In genomic region chr5:137078171-137078665, GRCh38 we compare ENCODE assay signal across 13 cellular contexts.
A peak's percentile ranks its signal among the peaks of the same experiment; 100 is the strongest.
DNase-seq lines count a peak whose midpoint lies in the region; ATAC-seq and TF ChIP-seq lines count a peak whose summit lies in the region.
"Had no signal": no experiment of that assay in that cellular context is flagged by ENCODE, and none has a peak within 500 bp of the region (broad histone marks: within the 10 kb centered on the region; RNA-seq: fewer than 3 reads in every experiment).

No MANE protein-coding gene starts in this region.

- CTCF ChIA-PET in HCT116 (lab: Charles Lee) (no interaction called here), OCI-LY7 (lab: Charles Lee; ENCODE audit: unreplicated experiment) (interaction anchor here (1.0 to 1.1 kb wide), 2 partner anchors 14 to 21 kb away, joined by 3 to 4 read pairs; no protein-coding TSS in a partner anchor)

- H3K27me3 ChIP-seq in HCT116 (ENCODE audit: insufficient read depth, low read length) (peaks cover 55% of the 10 kb centered on the region; the same call in 1 of the 2 replicates), foreskin keratinocyte (peaks cover 9% of the 10 kb centered on the region), Peyer's patch (no peaks in the 10 kb centered on the region)
- H3K27me3 ChIP-seq: esophagus muscularis mucosa had no signal

- H3K9me2 ChIP-seq in HCT116 (ENCODE audit: insufficient read depth) (no peaks in the 10 kb centered on the region), OCI-LY7 (ENCODE audit: insufficient read depth, low read length) (no peaks in the 10 kb centered on the region)

- H2AFZ ChIP-seq in HCT116 (ENCODE audit: low read depth, low read length, poor library complexity, severe bottlenecking) (no peak overlapping the region), OCI-LY7 (ENCODE audit: low read length) (peak overlapping the region; percentile 56; the same call in 1 of the 2 replicates)

- no peak for TF ChIP-seq RAD21 in HCT116 (IDR thresholded peaks at IDR 0.05; ENCODE audit: low read depth)

- intact Hi-C loops in HCT116 (cut with micrococcal nuclease): no loop called here
- intact Hi-C loops in OCI-LY7 (cut with micrococcal nuclease; ENCODE audit: unreplicated experiment): loop anchor here (5.0 to 10.0 kb wide), 3 partner anchors 273 to 913 kb away; partner anchors contain the start of gene HNRNPA0

- H3K27ac ChIP-seq in HCT116 (ENCODE audit: low read depth, low read length) (no peak overlapping the region), OCI-LY7 (ENCODE audit: low read depth, low read length, poor library complexity, severe bottlenecking) (peak overlapping the region; percentile 100), foreskin keratinocyte (no peak overlapping the region), Peyer's patch (no peak overlapping the region)
- H3K27ac ChIP-seq: esophagus muscularis mucosa, left lung had no signal

- H3K4me2 ChIP-seq in HCT116 (ENCODE audit: low read length) (peak overlapping the region; percentile 55), OCI-LY7 (ENCODE audit: low read length) (peak overlapping the region; percentile 33)

- H3K36me3 ChIP-seq in HCT116 (ENCODE audit: control insufficient read depth in 1 of 2, insufficient read depth in 2 of 2, low read length in 2 of 2) (no peaks in the 10 kb centered on the region), OCI-LY7 (ENCODE audit: insufficient read depth, low read length) (no peaks in the 10 kb centered on the region), Peyer's patch (no peaks in the 10 kb centered on the region)
- H3K36me3 ChIP-seq: esophagus muscularis mucosa, left lung had no signal

- TF ChIP-seq CTCF in HCT116 (IDR thresholded peaks at IDR 0.05 in 2 of 3, conservative IDR thresholded peaks at IDR 0.05 in 1 of 3; ENCODE audit: borderline replicate concordance in 1 of 3, insufficient read depth in 1 of 3, low read depth in 2 of 3, low read length in 2 of 3) (no peak), OCI-LY7 (conservative IDR thresholded peaks at IDR 0.05; ENCODE audit: low read length) (no peak), foreskin keratinocyte (conservative IDR thresholded peaks at IDR 0.05) (no peak), Peyer's patch (IDR thresholded peaks at IDR 0.05) (no peak)

- H3K4me3 ChIP-seq in HCT116 (replicated peaks in 1 of 2; ENCODE audit: low read depth in 1 of 2, low read length in 2 of 2) (no peak overlapping the region), OCI-LY7 (ENCODE audit: low read depth, low read length, poor library complexity, severe bottlenecking) (peak overlapping the region; percentile 34), Peyer's patch (no peak overlapping the region)
- H3K4me3 ChIP-seq: esophagus muscularis mucosa, left lung had no signal

- H4K20me1 ChIP-seq in HCT116 (ENCODE audit: insufficient read depth): no peaks in the 10 kb centered on the region
- H4K20me1 ChIP-seq in OCI-LY7 (ENCODE audit: insufficient read depth, low read length): no peaks in the 10 kb centered on the region

- H3K9ac ChIP-seq in HCT116 (ENCODE audit: low read length): no peak overlapping the region

- DNase-seq in A172 (ENCODE audit: low spot score) (peak; percentile 97), HCT116 (ENCODE audit: low read depth, low spot score) (peak; percentile 18), OCI-LY7 (ENCODE audit: low spot score) (no peak), foreskin keratinocyte (peak; percentile 41 to 60), Peyer's patch (no peak)
- DNase-seq in stimulated activated CD8-positive, alpha-beta memory T cell treated with anti-CD3 and anti-CD28 coated beads, Interleukin-4, amount 100 ng/mL, for 48 hours: no peak
- no peak for DNase-seq in activated CD4-positive, CD25-positive, alpha-beta regulatory T cell treated with anti-CD3 and anti-CD28 coated beads, Interleukin-2, amount 50 U/mL, for 72 hours
- DNase-seq in NK-92 treated with Interleukin-12 subunit alpha and Interleukin-12 subunit beta, amount 100 ng/mL, for 24 hours (lab: John Stamatoyannopoulos, UW): no peak
- DNase-seq: amniotic stem cell, left lung, NCI-H1694 treated with DMSO at 0.1 percent for 48 hours, trophoblast cell had no signal

- ATAC-seq in HCT116 (peak; percentile 55), foreskin keratinocyte (peak; percentile 85)
- ATAC-seq: left lung had no signal

- RAD21 ChIA-PET in HCT116 (lab: Charles Lee; ENCODE audit: low non-redundant PET in 1 of 2, low total read pairs in 2 of 2, uncharacterized antibody in 2 of 2, unreplicated experiment in 2 of 2): no interaction called here

- H3K4me1 ChIP-seq in HCT116 (ENCODE audit: control insufficient read depth in 1 of 2, insufficient read depth in 2 of 2, low read length in 2 of 2) (peaks cover 13 to 14% of the 10 kb centered on the region in 2 experiments; a peak in 3 of 4 replicates), OCI-LY7 (ENCODE audit: insufficient read depth, low read length, poor library complexity, severe bottlenecking) (peaks cover 64% of the 10 kb centered on the region), foreskin keratinocyte (no peaks in the 10 kb centered on the region), Peyer's patch (no peaks in the 10 kb centered on the region)
- H3K4me1 ChIP-seq: left lung had no signal

- no TSS peak for BruUV-seq in HCT116 (replicated peaks; lab: Mats Ljungman, UMichigan)
- BruUV-seq in OCI-LY7 (replicated peaks; lab: Mats Ljungman, UMichigan): no TSS peak

- H3K9me3 ChIP-seq in HCT116 (ENCODE audit: control insufficient read depth in 1 of 2, insufficient read depth in 1 of 2, low read depth in 1 of 2, low read length in 2 of 2) (no peaks in the 10 kb centered on the region), OCI-LY7 (ENCODE audit: low read length) (no peaks in the 10 kb centered on the region), Peyer's patch (no peaks in the 10 kb centered on the region)
- H3K9me3 ChIP-seq: esophagus muscularis mucosa, left lung had no signal

- POLR2A ChIA-PET in HCT116 (lab: Charles Lee): no interaction called here
- POLR2A ChIA-PET in OCI-LY7 (lab: Charles Lee): interaction anchor here (0.6 to 1.8 kb wide), 9 partner anchors 8 to 1099 kb away, joined by 3 to 6 read pairs (median 4); no protein-coding TSS in a partner anchor

- no peak for TF ChIP-seq POLR2A in HCT116 (IDR thresholded peaks at IDR 0.05; ENCODE audit: borderline replicate concordance, extremely low read depth, insufficient read depth, insufficient read length)
- no peak for TF ChIP-seq POLR2A in Peyer's patch (IDR thresholded peaks at IDR 0.05)

- no peaks in the 10 kb centered on the region for H3K79me2 ChIP-seq in HCT116 (ENCODE audit: insufficient read depth, low read length)
- H3K79me2 ChIP-seq in OCI-LY7 (ENCODE audit: insufficient read depth, low read depth, low read length): no peaks in the 10 kb centered on the region

TF ChIP-seq in HCT116, 20 proteins besides CTCF, POLR2A, EP300 and RAD21:
- 0 out of 2 replicates have a peak, but pooled peaks have one; percentile 25 for TF ChIP-seq SP1 (IDR thresholded peaks at IDR 0.05; ENCODE audit: low read depth)
- peak; percentile 55 for TF ChIP-seq JUND (IDR thresholded peaks at IDR 0.05)
- no peak for TF ChIP-seq ZFX (IDR thresholded peaks at IDR 0.05)
- TF ChIP-seq FOSL1 (IDR thresholded peaks at IDR 0.05; ENCODE audit: low read depth): peak; percentile 58

Comparison
In these comparisons a context has a peak if more than half of its experiments do, and no peak if none do; other contexts are left out.
1. DNase-seq: peak in A172 (single experiment), HCT116 (single experiment) and foreskin keratinocyte (2 of 2); none in OCI-LY7 (single experiment), Peyer's patch (0 of 3), stimulated activated CD8-positive, alpha-beta memory T cell treated with anti-CD3 and anti-CD28 coated beads, Interleukin-4, amount 100 ng/mL, for 48 hours (single experiment), activated CD4-positive, CD25-positive, alpha-beta regulatory T cell treated with anti-CD3 and anti-CD28 coated beads, Interleukin-2, amount 50 U/mL, for 72 hours (single experiment) and NK-92 treated with Interleukin-12 subunit alpha and Interleukin-12 subunit beta, amount 100 ng/mL, for 24 hours (single experiment).